Comparison of ENCODE assay signal across 22 cellular contexts in the genomic region with DNA sequence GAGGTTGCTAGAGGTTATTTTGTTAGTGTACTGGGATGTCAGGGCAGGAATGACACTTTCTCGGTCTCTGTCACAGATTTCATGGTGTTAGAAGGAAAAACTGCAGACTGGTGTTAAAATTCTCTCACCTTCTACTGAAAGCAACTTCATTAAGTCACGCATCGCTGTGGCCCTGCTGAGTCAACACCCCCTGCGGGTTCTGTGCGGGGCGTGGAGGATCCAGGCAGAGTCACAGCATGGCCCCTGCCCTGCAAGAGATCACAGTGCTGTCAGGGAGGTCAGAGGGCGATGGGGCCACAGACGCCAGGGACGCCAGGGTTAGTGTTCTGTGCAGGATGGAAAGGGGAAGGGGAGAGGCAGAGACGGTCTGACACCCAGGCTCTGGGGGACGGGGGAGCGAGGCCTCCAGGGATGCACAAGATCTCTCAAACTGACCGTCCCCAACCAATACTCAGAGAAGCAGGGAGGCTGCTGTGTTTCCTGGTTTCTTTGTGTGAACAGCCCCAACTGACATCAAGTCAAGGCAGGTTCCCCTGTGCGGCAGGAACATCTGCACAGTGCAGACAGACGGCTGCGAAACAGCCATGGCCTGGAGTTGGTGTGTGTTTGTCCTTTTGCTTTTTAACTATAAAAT.
DNase-seq lines count a peak whose midpoint lies in the region; ATAC-seq and TF ChIP-seq lines count a peak whose summit lies in the region.
"Had no signal": no experiment of that assay in that cellular context is flagged by ENCODE, and none has a peak within 500 bp of the region (broad histone marks: within the 10 kb centered on the region; RNA-seq: fewer than 3 reads in every experiment).

No MANE protein-coding gene starts in this region.

- H3K36me3 ChIP-seq in Panc1 (ENCODE audit: control insufficient read depth, insufficient read depth, low read length) (no peaks in the 10 kb centered on the region), neuronal stem cell (replicated peaks in 1 of 2; ENCODE audit: control insufficient read depth in 2 of 2, insufficient read depth in 2 of 2, low read length in 2 of 2) (no peaks in the 10 kb centered on the region)
- H3K36me3 ChIP-seq: HAP-1, MG63 had no signal

- no peak overlapping the region for H3K4ac ChIP-seq in neuronal stem cell (ENCODE audit: low read length)

- no CpG with 5 or more reads among the region's 16 CpGs for WGBS in neuronal stem cell (ENCODE audit: extremely low coverage in 2 of 2, insufficient read length in 2 of 2, insufficient replicate concordance in 1 of 2), 2 donors

- no peaks in the 10 kb centered on the region for H3K4me1 ChIP-seq in Panc1 (ENCODE audit: control insufficient read depth, insufficient read depth, low read length)
- H3K4me1 ChIP-seq in neuronal stem cell (ENCODE audit: control insufficient read depth in 2 of 2, insufficient read depth in 1 of 2, low read depth in 1 of 2, low read length in 2 of 2) = peaks cover 0 to 10% of the 10 kb centered on the region in 2 donors
- H3K4me1 ChIP-seq: Caco-2, HAP-1 had no signal

- peak overlapping the region; percentile 55 for H2AFZ ChIP-seq in neuronal stem cell (ENCODE audit: low read length)
- H2AFZ ChIP-seq: GM23248 had no signal

- H3K4me1 Mint-ChIP-seq in type B pancreatic cell (ENCODE audit: unreplicated experiment) = peaks cover 12% of the 10 kb centered on the region
- no peaks in the 10 kb centered on the region for H3K4me1 Mint-ChIP-seq in MCF 10A (ENCODE audit: insufficient read depth, unreplicated experiment)

- no peak overlapping the region for H2AK5ac ChIP-seq in neuronal stem cell (ENCODE audit: low read depth, low read length)

- no peak overlapping the region for H3K27ac Mint-ChIP-seq in type B pancreatic cell
- H3K27ac Mint-ChIP-seq in MCF 10A (ENCODE audit: low read depth, unreplicated experiment) = no peak overlapping the region
- H3K27ac Mint-ChIP-seq: CD4-positive, alpha-beta memory T cell had no signal

- H3K79me1 ChIP-seq in neuronal stem cell (ENCODE audit: low read depth, low read length) = no peaks in the 10 kb centered on the region

- no peak overlapping the region for H3K4me2 ChIP-seq in neuronal stem cell (ENCODE audit: insufficient read depth, low read length, poor library complexity, severe bottlenecking)
- H3K4me2 ChIP-seq: SK-N-SH had no signal

- no peak overlapping the region for H2BK15ac ChIP-seq in neuronal stem cell (ENCODE audit: low read length)

- H4K91ac ChIP-seq in neuronal stem cell (ENCODE audit: low read depth, low read length, poor library complexity) = peak overlapping the region; percentile 69

- H2BK5ac ChIP-seq in neuronal stem cell (ENCODE audit: low read length) = peak overlapping the region; percentile 29

- DNase-seq in Panc1 (ENCODE audit: low read depth, low spot score) (no peak), neuronal stem cell (ENCODE audit: low spot score) (no peak), type B pancreatic cell (ENCODE audit: extremely low spot score, unreplicated experiment) (no peak), NAMALWA (ENCODE audit: low spot score) (no peak), NCI-H1417 (lab: John Stamatoyannopoulos, UW) (no peak), MCF 10A (ENCODE audit: unreplicated experiment) (no peak)
- DNase-seq: Caco-2; CD4-positive, alpha-beta memory T cell; DMS 273 treated with DMSO at 0.1 percent for 48 hours; DND-41; GM23248; Kasumi-1; MG63; NCI-H1048; NCI-H1436; NCI-H1930; NCI-H510A; NCI-H748 treated with DMSO at 0.1 percent for 48 hours; SIG-M5; SK-N-SH had no signal

- H3K14ac ChIP-seq in neuronal stem cell (ENCODE audit: low read length) = no peak overlapping the region

- H3K18ac ChIP-seq in neuronal stem cell (ENCODE audit: low read length) = peak overlapping the region; percentile 74

- in situ Hi-C loops in Panc1 (cut with HindIII; ENCODE audit: low pct_unique_long_range_greater_than_20kb, low sequenced_read_pairs) = no loop called here

- CTCF ChIA-PET in Panc1 (lab: Charles Lee) = no interaction called here
- CTCF ChIA-PET in MCF 10A (lab: Yijun Ruan, JAX) = no interaction called here

- no peak overlapping the region for H3K23ac ChIP-seq in neuronal stem cell (ENCODE audit: low read depth, low read length, poor library complexity)

- BruUV-seq in Panc1 (replicated peaks; lab: Mats Ljungman, UMichigan) = no TSS peak
- no TSS peak for BruUV-seq in MCF 10A (replicated peaks; lab: Mats Ljungman, UMichigan)

- peaks cover 2% of the 10 kb centered on the region; the same call in 1 of the 2 replicates for H3K27me3 ChIP-seq in Panc1 (ENCODE audit: control insufficient read depth, insufficient read depth, low read length)
- H3K27me3 ChIP-seq in neuronal stem cell (ENCODE audit: control insufficient read depth in 3 of 3, insufficient read depth in 3 of 3, low read depth in 1 of 3, low read length in 3 of 3) = no peaks in the 10 kb centered on the region
- H3K27me3 ChIP-seq: MG63 had no signal

- POLR2A ChIA-PET in Panc1 (lab: Charles Lee) = no interaction called here
- POLR2A ChIA-PET in MCF 10A (lab: Yijun Ruan, JAX) = no interaction called here

- H3K4me3 ChIP-seq in Panc1 (ENCODE audit: low read depth in 2 of 2, low read length in 2 of 2) = no peak overlapping the region
- no peak overlapping the region for H3K4me3 ChIP-seq in neuronal stem cell (ENCODE audit: low read length in 2 of 2)
- H3K4me3 ChIP-seq: GM23248, HAP-1, MG63 had no signal

- H3K9me3 Mint-ChIP-seq in type B pancreatic cell = no peaks in the 10 kb centered on the region
- peaks cover 14% of the 10 kb centered on the region for H3K9me3 Mint-ChIP-seq in MCF 10A (ENCODE audit: unreplicated experiment)

- H4K8ac ChIP-seq in neuronal stem cell (ENCODE audit: low read depth, low read length) = no peak overlapping the region

- H3K9me3 ChIP-seq in Panc1 (ENCODE audit: control insufficient read depth, insufficient read depth, low read depth, low read length) = no peaks in the 10 kb centered on the region
- peaks cover 0 to 2% of the 10 kb centered on the region in 2 donors for H3K9me3 ChIP-seq in neuronal stem cell (replicated peaks in 1 of 2; ENCODE audit: control insufficient read depth in 2 of 2, insufficient read depth in 1 of 2, low read depth in 1 of 2, low read length in 2 of 2)
- H3K9me3 ChIP-seq: Caco-2, HAP-1, MG63, SK-N-SH had no signal

- no peak overlapping the region for H3K9ac ChIP-seq in neuronal stem cell (ENCODE audit: low read depth, low read length, poor library complexity)
- H3K9ac ChIP-seq: GM23248, SK-N-SH had no signal

- no peak overlapping the region for H2BK12ac ChIP-seq in neuronal stem cell (ENCODE audit: low read length)

- no peaks in the 10 kb centered on the region for H3K36me3 Mint-ChIP-seq in type B pancreatic cell
- no peaks in the 10 kb centered on the region for H3K36me3 Mint-ChIP-seq in MCF 10A (ENCODE audit: insufficient read depth, unreplicated experiment)
- H3K36me3 Mint-ChIP-seq: CD4-positive, alpha-beta memory T cell had no signal

- no peak overlapping the region for H2BK120ac ChIP-seq in neuronal stem cell (ENCODE audit: low read depth, low read length)

- intact Hi-C loops in Panc1 (cut with micrococcal nuclease; ENCODE audit: unreplicated experiment) = no loop called here
- intact Hi-C loops in MCF 10A (cut with micrococcal nuclease) = no loop called here

- H3K4me3 Mint-ChIP-seq in type B pancreatic cell (peak overlapping the region; percentile 11), MCF 10A (ENCODE audit: unreplicated experiment) (no peak overlapping the region)
- H3K4me3 Mint-ChIP-seq: CD4-positive, alpha-beta memory T cell had no signal

- TF ChIP-seq CTCF in Panc1 (IDR thresholded peaks at IDR 0.05) = no peak
- TF ChIP-seq CTCF in type B pancreatic cell (conservative IDR thresholded peaks at IDR 0.05) = no peak
- no peak for TF ChIP-seq CTCF in MCF 10A (IDR thresholded peaks at IDR 0.05; ENCODE audit: unreplicated experiment)

- peaks cover 6% of the 10 kb centered on the region for H3K27me3 Mint-ChIP-seq in type B pancreatic cell
- H3K27me3 Mint-ChIP-seq in MCF 10A (ENCODE audit: insufficient read depth, unreplicated experiment) = no peaks in the 10 kb centered on the region

- ATAC-seq in Panc1 (peak; percentile 28; the same call in 1 of the 2 replicates), esophagus mucosa (peak; percentile 55)

- H3K27ac ChIP-seq in Panc1 (ENCODE audit: low read length) = no peak overlapping the region
- no peak overlapping the region for H3K27ac ChIP-seq in neuronal stem cell (replicated peaks; ENCODE audit: low read length)
- H3K27ac ChIP-seq: GM23248 had no signal
